Comparison of ENCODE assay signal across 8 cellular contexts in the genomic region with DNA sequence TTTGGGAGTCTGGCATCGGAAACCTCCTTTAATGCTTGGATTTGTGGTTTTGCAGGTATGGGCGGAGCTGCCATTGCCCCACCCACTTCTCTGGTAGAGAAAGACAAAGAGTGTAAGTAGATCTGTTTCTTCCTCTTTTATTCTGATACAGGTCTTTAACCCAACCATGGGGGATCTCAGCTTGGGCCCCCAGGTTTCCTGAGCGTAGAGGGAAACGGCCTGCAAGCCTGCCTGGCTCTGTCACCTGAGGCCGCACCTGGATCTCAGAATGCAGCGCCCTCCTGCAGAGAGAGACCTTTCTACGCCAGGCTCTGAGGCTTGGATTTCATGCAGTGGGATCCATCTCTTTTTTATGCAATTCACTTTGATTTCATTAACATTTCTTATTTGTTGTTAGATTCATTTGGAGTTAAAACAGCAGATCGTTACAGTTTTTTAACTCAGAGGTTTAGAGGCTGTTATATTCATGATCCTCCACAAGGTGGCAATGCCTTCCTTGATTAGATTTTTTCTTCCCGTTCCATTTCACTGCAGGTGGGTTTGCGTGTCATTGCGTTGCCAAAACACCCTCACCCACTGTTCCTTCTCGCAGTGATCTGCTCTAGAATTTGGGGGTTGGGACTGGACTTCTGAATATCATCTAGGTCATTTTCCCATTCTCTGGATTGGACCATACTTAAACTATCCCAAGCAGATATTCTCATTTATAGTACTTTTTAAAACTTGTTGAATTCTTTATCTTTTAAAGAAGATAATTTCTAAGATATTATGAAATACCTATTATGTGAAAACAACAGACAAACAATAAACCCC. TPM values are rescaled to one million over a fixed set of nuclear protein-coding genes. Genes with fewer than 3 reads are reported as not detected.
DNase-seq lines count a peak whose midpoint lies in the region; ATAC-seq and TF ChIP-seq lines count a peak whose summit lies in the region.

No MANE protein-coding gene starts in this region.

- TF ChIP-seq CTCF in LNCAP (IDR thresholded peaks at IDR 0.05) = peak; percentile 74
- TF ChIP-seq CTCF in activated CD8-positive, alpha-beta T cell treated with anti-CD3 and anti-CD28 coated beads for 36 hours (IDR thresholded peaks at IDR 0.05) = peak; percentile 93
- peak; percentile 72 for TF ChIP-seq CTCF in parathyroid adenoma (IDR thresholded peaks at IDR 0.05)

- no peaks in the 10 kb centered on the region for H3K9me3 ChIP-seq in parathyroid adenoma (ENCODE audit: control insufficient read depth, low read length)

- H3K36me3 ChIP-seq in parathyroid adenoma (ENCODE audit: control insufficient read depth, insufficient read depth, low read length) = no peaks in the 10 kb centered on the region

- no peaks in the 10 kb centered on the region for H3K9me3 Mint-ChIP-seq in activated CD8-positive, alpha-beta T cell treated with anti-CD3 and anti-CD28 coated beads for 36 hours

- H3K27ac Mint-ChIP-seq in activated CD8-positive, alpha-beta T cell treated with anti-CD3 and anti-CD28 coated beads for 36 hours = peak overlapping the region; percentile 86

- POLR2A ChIA-PET in activated CD8-positive, alpha-beta T cell treated with anti-CD3 and anti-CD28 coated beads for 36 hours (lab: Charles Lee) = interaction anchor here (0.8 kb wide), 1 partner anchor 42 kb away, joined by 4 read pairs; no protein-coding TSS in a partner anchor

- ATAC-seq in activated CD8-positive, alpha-beta T cell treated with anti-CD3 and anti-CD28 coated beads for 36 hours = peak; percentile 76
- no peak for ATAC-seq in GM18520 (IDR thresholded peaks at IDR 0.05; ENCODE audit: unreplicated experiment)

- CTCF ChIA-PET in activated CD8-positive, alpha-beta T cell treated with anti-CD3 and anti-CD28 coated beads for 36 hours (lab: Charles Lee) = interaction anchor here (0.7 to 7.2 kb wide), 7 partner anchors 23 to 297 kb away, joined by 3 to 66 read pairs (median 9); partner anchors contain the start of gene PFKFB3

- no peak overlapping the region for H3K9ac ChIP-seq in parathyroid adenoma

- DNase-seq in NOMO-1 treated with DMSO at 0.1 percent for 48 hours (lab: John Stamatoyannopoulos, UW; ENCODE audit: unreplicated experiment) = peak; percentile 50
- no peak for DNase-seq in NOMO-1 treated with dmso at 0.1 percent for 144 hours (lab: John Stamatoyannopoulos, UW; ENCODE audit: unreplicated experiment)
- peak; percentile 32 for DNase-seq in activated CD8-positive, alpha-beta T cell treated with anti-CD3 and anti-CD28 coated beads for 36 hours
- peak; percentile 26 for DNase-seq in fibroblast of the conjunctiva (ENCODE audit: low read depth)
- DNase-seq in mesenteric fat pad (ENCODE audit: low spot score) = no peak

- no peaks in the 10 kb centered on the region for H3K4me1 ChIP-seq in parathyroid adenoma

- H3K4me3 Mint-ChIP-seq in activated CD8-positive, alpha-beta T cell treated with anti-CD3 and anti-CD28 coated beads for 36 hours = no peak overlapping the region

- no peak overlapping the region for H2AFZ ChIP-seq in parathyroid adenoma

- intact Hi-C loops in activated CD8-positive, alpha-beta T cell treated with anti-CD3 and anti-CD28 coated beads for 36 hours (cut with micrococcal nuclease) = loop anchor here (2.0 to 5.0 kb wide), 2 partner anchors 33 to 292 kb away; no protein-coding TSS in a partner anchor

- H3K4me3 ChIP-seq in parathyroid adenoma (ENCODE audit: low read depth, low read length) = no peak overlapping the region

- H3K27ac ChIP-seq in parathyroid adenoma = no peak overlapping the region

- H3K4me2 ChIP-seq in parathyroid adenoma (ENCODE audit: low read length) = no peak overlapping the region

- H3K27me3 ChIP-seq in parathyroid adenoma (ENCODE audit: control insufficient read depth, insufficient read depth, low read length) = no peaks in the 10 kb centered on the region

- H3K27me3 Mint-ChIP-seq in activated CD8-positive, alpha-beta T cell treated with anti-CD3 and anti-CD28 coated beads for 36 hours = no peaks in the 10 kb centered on the region

- peaks cover 10% of the 10 kb centered on the region for H3K79me2 ChIP-seq in parathyroid adenoma

- peaks cover 78% of the 10 kb centered on the region for H3K36me3 Mint-ChIP-seq in activated CD8-positive, alpha-beta T cell treated with anti-CD3 and anti-CD28 coated beads for 36 hours (ENCODE audit: low read depth)

- peaks cover 36% of the 10 kb centered on the region for H3K4me1 Mint-ChIP-seq in activated CD8-positive, alpha-beta T cell treated with anti-CD3 and anti-CD28 coated beads for 36 hours (ENCODE audit: low read depth)

RNA-seq across cellular contexts. Expression of gene RBM17, which starts 20.0 kb away (rescaled TPM):
- 100 to 1,000 TPM; 284 to 285 TPM for total RNA-seq in activated CD8-positive, alpha-beta T cell treated with anti-CD3 and anti-CD28 coated beads for 36 hours
- 137 TPM for total RNA-seq in mesenteric fat pad

RNA-seq across cellular contexts. Expression of gene IL2RA, which starts 46.7 kb away (rescaled TPM):
- 100 to 1,000 TPM; 868 to 874 TPM for total RNA-seq in activated CD8-positive, alpha-beta T cell treated with anti-CD3 and anti-CD28 coated beads for 36 hours
- total RNA-seq in mesenteric fat pad = 2.4 TPM

Comparison
In these comparisons a context has a peak if more than half of its experiments do, and no peak if none do; other contexts are left out.
1. DNase-seq: peak in NOMO-1 treated with DMSO at 0.1 percent for 48 hours (single experiment), activated CD8-positive, alpha-beta T cell treated with anti-CD3 and anti-CD28 coated beads for 36 hours (single experiment) and fibroblast of the conjunctiva (single experiment); none in NOMO-1 treated with dmso at 0.1 percent for 144 hours (single experiment) and mesenteric fat pad (single experiment).
2. RNA of gene IL2RA, which starts 46.7 kb away (total RNA-seq): 868 to 874 TPM in activated CD8-positive, alpha-beta T cell treated with anti-CD3 and anti-CD28 coated beads for 36 hours; 2.4 TPM in mesenteric fat pad (single experiment); every median in the first group is over 100 times any median in the second.
3. Peak in every context shown above with its lines, with median percentiles within 50 percentile points of each other: CTCF ChIP-seq.